8 cellular contexts compared by ENCODE assay signal in genomic region chr5:122076669-122077450, GRCh38. TPM values are rescaled to one million over a fixed set of nuclear protein-coding genes. Genes with fewer than 3 reads are reported as not detected.
DNase-seq lines count a peak whose midpoint lies in the region; ATAC-seq and TF ChIP-seq lines count a peak whose summit lies in the region.

No MANE protein-coding gene starts in this region.

- H3K9me3 Mint-ChIP-seq in activated T-helper 2 cell treated with anti-CD3 and anti-CD28 coated beads, Interferon-gamma antibody, Interleukin-2, Interleukin-4, amounts not matched to agents 10 μg/mL and 5 μg/mL and 100 μg/mL, durations not matched to agents 14 hours and 24 hours and 36 hours = no peaks in the 10 kb centered on the region
- no peaks in the 10 kb centered on the region for H3K9me3 Mint-ChIP-seq in neural crest cell

- peaks cover 61% of the 10 kb centered on the region for H3K27me3 Mint-ChIP-seq in activated T-helper 2 cell treated with anti-CD3 and anti-CD28 coated beads, Interferon-gamma antibody, Interleukin-2, Interleukin-4, amounts not matched to agents 10 μg/mL and 5 μg/mL and 100 μg/mL, durations not matched to agents 14 hours and 24 hours and 36 hours (ENCODE audit: low read depth)
- peaks cover 42% of the 10 kb centered on the region for H3K27me3 Mint-ChIP-seq in neural crest cell (ENCODE audit: low read depth)

- H3K27ac Mint-ChIP-seq in activated T-helper 2 cell treated with anti-CD3 and anti-CD28 coated beads, Interferon-gamma antibody, Interleukin-2, Interleukin-4, amounts not matched to agents 10 μg/mL and 5 μg/mL and 100 μg/mL, durations not matched to agents 14 hours and 24 hours and 36 hours = no peak overlapping the region
- H3K27ac Mint-ChIP-seq in neural crest cell (ENCODE audit: unreplicated experiment) = no peak overlapping the region

- TF ChIP-seq CTCF in neural crest cell (conservative IDR thresholded peaks at IDR 0.05) = peak; percentile 83

- no peaks in the 10 kb centered on the region for H3K36me3 Mint-ChIP-seq in activated T-helper 2 cell treated with anti-CD3 and anti-CD28 coated beads, Interferon-gamma antibody, Interleukin-2, Interleukin-4, amounts not matched to agents 10 μg/mL and 5 μg/mL and 100 μg/mL, durations not matched to agents 14 hours and 24 hours and 36 hours (ENCODE audit: low read depth)
- H3K36me3 Mint-ChIP-seq in neural crest cell (ENCODE audit: low read depth) = no peaks in the 10 kb centered on the region

- intact Hi-C loops in activated T-helper 2 cell treated with anti-CD3 and anti-CD28 coated beads, Interferon-gamma antibody, Interleukin-2, Interleukin-4, amounts not matched to agents 10 μg/mL and 5 μg/mL and 100 μg/mL, durations not matched to agents 14 hours and 24 hours and 36 hours (cut with micrococcal nuclease) = loop anchor here (5.0 to 10.0 kb wide), 2 partner anchors 115 to 238 kb away; partner anchors contain the start of genes SNCAIP and SRFBP1

- H3K4me1 Mint-ChIP-seq in activated T-helper 2 cell treated with anti-CD3 and anti-CD28 coated beads, Interferon-gamma antibody, Interleukin-2, Interleukin-4, amounts not matched to agents 10 μg/mL and 5 μg/mL and 100 μg/mL, durations not matched to agents 14 hours and 24 hours and 36 hours (ENCODE audit: low read depth) = peaks cover 9% of the 10 kb centered on the region
- peaks cover 23% of the 10 kb centered on the region for H3K4me1 Mint-ChIP-seq in neural crest cell

- DNase-seq in NCI-H524 (lab: John Stamatoyannopoulos, UW) (peak; percentile 50 to 61), NCI-H524 treated with DMSO at 0.1 percent for 48 hours (lab: John Stamatoyannopoulos, UW) (no peak), NCI-H510A (lab: John Stamatoyannopoulos, UW) (peak; percentile 21), globus pallidus (ENCODE audit: low spot score) (peak; percentile 31), neural crest cell (ENCODE audit: low read depth, low spot score) (peak; percentile 70), ureter (ENCODE audit: low spot score) (peak; percentile 78)
- peak; percentile 11 for DNase-seq in activated T-helper 2 cell treated with anti-CD3 and anti-CD28 coated beads, Interferon-gamma antibody, Interleukin-2, Interleukin-4, amounts not matched to agents 10 μg/mL and 5 μg/mL and 100 μg/mL, durations not matched to agents 14 hours and 24 hours and 36 hours (ENCODE audit: low spot score)

- peak overlapping the region; percentile 56 for H3K4me3 Mint-ChIP-seq in activated T-helper 2 cell treated with anti-CD3 and anti-CD28 coated beads, Interferon-gamma antibody, Interleukin-2, Interleukin-4, amounts not matched to agents 10 μg/mL and 5 μg/mL and 100 μg/mL, durations not matched to agents 14 hours and 24 hours and 36 hours (ENCODE audit: low read depth)
- H3K4me3 Mint-ChIP-seq in neural crest cell = peak overlapping the region; percentile 85

- ATAC-seq in HG02852 (IDR thresholded peaks at IDR 0.05; ENCODE audit: unreplicated experiment) = peak; percentile 65

RNA-seq across cellular contexts. Expression of gene LOX, which starts 1.2 kb away (rescaled TPM):
- total RNA-seq in activated T-helper 2 cell treated with anti-CD3 and anti-CD28 coated beads, Interferon-gamma antibody, Interleukin-2, Interleukin-4, amounts not matched to agents 10 μg/mL and 5 μg/mL and 100 μg/mL, durations not matched to agents 14 hours and 24 hours and 36 hours = not detected in 2 replicates
- total RNA-seq in neural crest cell (1.2 and 1.4 TPM in 2 replicates), ureter (6.5 TPM)

RNA-seq across cellular contexts. Expression of gene ZNF474, which starts 52.5 kb away (rescaled TPM):
- total RNA-seq in activated T-helper 2 cell treated with anti-CD3 and anti-CD28 coated beads, Interferon-gamma antibody, Interleukin-2, Interleukin-4, amounts not matched to agents 10 μg/mL and 5 μg/mL and 100 μg/mL, durations not matched to agents 14 hours and 24 hours and 36 hours = not detected in 2 replicates
- total RNA-seq in neural crest cell (0.30 and 0.47 TPM in 2 replicates), ureter (0.26 TPM)
